In genomic region chr22:26485991-26486390, GRCh38 we compare ENCODE assay signal across 18 cellular contexts.
DNase-seq lines count a peak whose midpoint lies in the region; ATAC-seq and TF ChIP-seq lines count a peak whose summit lies in the region.
"Had no signal": no experiment of that assay in that cellular context is flagged by ENCODE, and none has a peak within 500 bp of the region (broad histone marks: within the 10 kb centered on the region; RNA-seq: fewer than 3 reads in every experiment).

No MANE protein-coding gene starts in this region.

- H3K27ac ChIP-seq in RWPE2 (ENCODE audit: poor library complexity, severe bottlenecking): peak overlapping the region; percentile 72
- H3K27ac ChIP-seq: adrenal gland, foreskin keratinocyte, lower lobe of right lung had no signal

- no peak overlapping the region for H3K27ac Mint-ChIP-seq in activated naive CD4-positive, alpha-beta T cell treated with anti-CD3 and anti-CD28 coated beads, Interleukin-2, amount 50 U/mL, for 24 hours
- peak overlapping the region; percentile 80 for H3K27ac Mint-ChIP-seq in stimulated activated naive B cell treated with anti-CD40 and anti-IgM and Interleukin-4, amounts not matched to agents 10 μg/mL and 1 μg/mL and 100 μg/mL, for 72 hours

- H3K4me1 ChIP-seq in RWPE2 (ENCODE audit: insufficient read depth, poor library complexity, severe bottlenecking): peaks cover 10% of the 10 kb centered on the region

- no peak overlapping the region for H3K4me3 ChIP-seq in RWPE2 (ENCODE audit: severe bottlenecking)
- H3K4me3 ChIP-seq: adrenal gland, lower lobe of right lung had no signal

- peak overlapping the region; percentile 97 for H3K4me3 Mint-ChIP-seq in activated naive CD4-positive, alpha-beta T cell treated with anti-CD3 and anti-CD28 coated beads, Interleukin-2, amount 50 U/mL, for 24 hours
- no peak overlapping the region for H3K4me3 Mint-ChIP-seq in stimulated activated naive B cell treated with anti-CD40 and anti-IgM and Interleukin-4, amounts not matched to agents 10 μg/mL and 1 μg/mL and 100 μg/mL, for 72 hours

- TF ChIP-seq CTCF in RWPE2 (IDR thresholded peaks at IDR 0.05; ENCODE audit: poor library complexity, severe bottlenecking): no peak

- no peak for DNase-seq in activated naive CD4-positive, alpha-beta T cell (lab: John Stamatoyannopoulos, UW)
- no peak for DNase-seq in RWPE2 (ENCODE audit: low spot score)
- peak; percentile 68 for DNase-seq in erythroblast (lab: John Stamatoyannopoulos, UW)
- no peak for DNase-seq in stimulated activated naive B cell treated with anti-CD40 and anti-IgM and Interleukin-4, amounts not matched to agents 10 μg/mL and 1 μg/mL and 100 μg/mL, for 72 hours
- DNase-seq in NAMALWA (ENCODE audit: low spot score): no peak
- DNase-seq in T1000 (lab: John Stamatoyannopoulos, UW): no peak
- DNase-seq: adrenal gland; DMS153; foreskin keratinocyte; GOT3; lower lobe of right lung; NCI-H1048; NCI-H2171 treated with DMSO at 0.1 percent for 48 hours; stimulated activated CD4-positive, alpha-beta T cell treated with anti-CD3 and anti-CD28 coated beads, Interleukin-4, amount 100 ng/mL, for 4 hours; T-helper 9 cell had no signal

- H3K27me3 Mint-ChIP-seq in activated naive CD4-positive, alpha-beta T cell treated with anti-CD3 and anti-CD28 coated beads, Interleukin-2, amount 50 U/mL, for 24 hours: no peaks in the 10 kb centered on the region
- H3K27me3 Mint-ChIP-seq in stimulated activated naive B cell treated with anti-CD40 and anti-IgM and Interleukin-4, amounts not matched to agents 10 μg/mL and 1 μg/mL and 100 μg/mL, for 72 hours: no peaks in the 10 kb centered on the region

- peaks cover 49% of the 10 kb centered on the region for H3K36me3 ChIP-seq in RWPE2 (ENCODE audit: low read depth)

- H3K9me3 Mint-ChIP-seq in activated naive CD4-positive, alpha-beta T cell treated with anti-CD3 and anti-CD28 coated beads, Interleukin-2, amount 50 U/mL, for 24 hours: no peaks in the 10 kb centered on the region
- H3K9me3 Mint-ChIP-seq in stimulated activated naive B cell treated with anti-CD40 and anti-IgM and Interleukin-4, amounts not matched to agents 10 μg/mL and 1 μg/mL and 100 μg/mL, for 72 hours: no peaks in the 10 kb centered on the region

- H3K36me3 Mint-ChIP-seq in activated naive CD4-positive, alpha-beta T cell treated with anti-CD3 and anti-CD28 coated beads, Interleukin-2, amount 50 U/mL, for 24 hours: peaks cover 12% of the 10 kb centered on the region
- H3K36me3 Mint-ChIP-seq in stimulated activated naive B cell treated with anti-CD40 and anti-IgM and Interleukin-4, amounts not matched to agents 10 μg/mL and 1 μg/mL and 100 μg/mL, for 72 hours: peaks cover 23 to 27% of the 10 kb centered on the region in 2 donors

- no peaks in the 10 kb centered on the region for H3K27me3 ChIP-seq in RWPE2 (ENCODE audit: insufficient read depth, poor library complexity, severe bottlenecking)
- H3K27me3 ChIP-seq: adrenal gland, foreskin keratinocyte had no signal

- H3K9me3 ChIP-seq in RWPE2 (ENCODE audit: severe bottlenecking): no peaks in the 10 kb centered on the region
- H3K9me3 ChIP-seq: adrenal gland, lower lobe of right lung had no signal

- no peak for TF ChIP-seq POLR2A in erythroblast (IDR thresholded peaks at IDR 0.05; ENCODE audit: low read length)

- ATAC-seq in RWPE2 (ENCODE audit: low read depth) (no peak), GM18868 (IDR thresholded peaks at IDR 0.05; ENCODE audit: unreplicated experiment) (no peak)
- no peak for ATAC-seq in stimulated activated naive B cell treated with anti-CD40 and anti-IgM and Interleukin-4, amounts not matched to agents 10 μg/mL and 1 μg/mL and 100 μg/mL, for 72 hours (replicated peaks)
- ATAC-seq: foreskin keratinocyte, lower lobe of right lung, Right ventricle myocardium inferior had no signal

- peaks cover 44% of the 10 kb centered on the region for H3K4me1 Mint-ChIP-seq in activated naive CD4-positive, alpha-beta T cell treated with anti-CD3 and anti-CD28 coated beads, Interleukin-2, amount 50 U/mL, for 24 hours
- H3K4me1 Mint-ChIP-seq in stimulated activated naive B cell treated with anti-CD40 and anti-IgM and Interleukin-4, amounts not matched to agents 10 μg/mL and 1 μg/mL and 100 μg/mL, for 72 hours: peaks cover 49 to 63% of the 10 kb centered on the region in 2 donors

Comparison
In these comparisons a context has a peak if more than half of its experiments do, and no peak if none do; other contexts are left out.
1. DNase-seq: peak in erythroblast (2 of 2); none in activated naive CD4-positive, alpha-beta T cell (0 of 4), RWPE2 (single experiment), stimulated activated naive B cell treated with anti-CD40 and anti-IgM and Interleukin-4, amounts not matched to agents 10 μg/mL and 1 μg/mL and 100 μg/mL, for 72 hours (single experiment), NAMALWA (single experiment) and T1000 (single experiment).